In the genomic region with DNA sequence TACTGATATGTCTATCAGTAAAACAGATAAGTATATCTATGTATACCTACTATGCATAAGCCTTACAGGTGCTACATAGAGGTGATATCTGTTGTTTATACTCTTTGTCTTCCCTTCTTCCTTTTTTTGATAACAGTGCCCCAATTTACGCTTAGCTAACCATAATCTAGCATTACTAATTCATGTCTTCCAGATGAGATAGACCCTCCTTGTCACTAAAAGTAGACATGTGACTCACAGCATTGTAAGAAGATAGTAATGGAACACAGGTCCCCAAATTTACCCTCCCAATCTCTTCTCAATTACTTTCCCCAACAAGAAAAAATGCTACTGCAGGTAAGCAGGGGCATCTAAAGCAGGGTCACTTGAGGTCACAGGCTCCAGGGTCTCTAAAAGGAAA, we compare ENCODE assay signal across 15 cellular contexts.
"Had no signal": no experiment of that assay in that cellular context is flagged by ENCODE, and none has a peak within 500 bp of the region (broad histone marks: within the 10 kb centered on the region; RNA-seq: fewer than 3 reads in every experiment).

No MANE protein-coding gene starts in this region.

- H3K36me3 Mint-ChIP-seq: naive B cell, type B pancreatic cell had no signal

- H3K36me3 ChIP-seq: adrenal gland, gastroesophageal sphincter, pancreas had no signal

- H3K9me3 Mint-ChIP-seq: activated CD4-positive, alpha-beta memory T cell treated with anti-CD3 and anti-CD28 coated beads, Interleukin-2, amount 10 ng/mL, durations not matched to agents 7 days and 5 days; naive B cell; type B pancreatic cell had no signal

- H3K4me3 ChIP-seq: adrenal gland, dorsolateral prefrontal cortex, gastroesophageal sphincter, lung, pancreas had no signal

- H3K27me3 Mint-ChIP-seq: naive B cell had no signal

- H3K27ac Mint-ChIP-seq: activated CD4-positive, alpha-beta memory T cell treated with anti-CD3 and anti-CD28 coated beads, Interleukin-2, amount 10 ng/mL, durations not matched to agents 7 days and 5 days; type B pancreatic cell had no signal

- ATAC-seq: gastroesophageal sphincter had no signal

- DNase-seq: activated CD4-positive, alpha-beta memory T cell treated with anti-CD3 and anti-CD28 coated beads, Interleukin-2, amount 10 ng/mL, durations not matched to agents 7 days and 5 days; activated CD4-positive, alpha-beta T cell treated with anti-CD3 and anti-CD28 coated beads for 1 hour; activated CD8-positive, alpha-beta memory T cell treated with anti-CD3 and anti-CD28 coated beads, Interleukin-2, amount 50 U/mL, for 4 hours; activated naive CD4-positive, alpha-beta T cell; adrenal gland; dorsolateral prefrontal cortex; naive B cell; pancreas; retina; stimulated activated CD4-positive, alpha-beta T cell treated with anti-CD3 and anti-CD28 coated beads, Interleukin-12 subunit alpha, Interleukin-12 subunit beta, amount 100 ng/mL, for 4 hours; stimulated activated CD4-positive, alpha-beta T cell treated with anti-CD3 and anti-CD28 coated beads, Interleukin-2, amount 100 ng/mL, for 24 hours; T1000 had no signal

- H3K4me1 ChIP-seq: adrenal gland had no signal

- H3K27me3 ChIP-seq: adrenal gland, dorsolateral prefrontal cortex, gastroesophageal sphincter, pancreas had no signal

- H3K27ac ChIP-seq: adrenal gland, dorsolateral prefrontal cortex, gastroesophageal sphincter had no signal

- H3K4me3 Mint-ChIP-seq: activated CD4-positive, alpha-beta memory T cell treated with anti-CD3 and anti-CD28 coated beads, Interleukin-2, amount 10 ng/mL, durations not matched to agents 7 days and 5 days; naive B cell; type B pancreatic cell had no signal

- H3K9me3 ChIP-seq: adrenal gland, gastroesophageal sphincter, pancreas had no signal
